Comparison of ENCODE assay signal across 15 cellular contexts in genomic region chr3:4587061-4587837, GRCh38.
DNase-seq lines count a peak whose midpoint lies in the region; ATAC-seq and TF ChIP-seq lines count a peak whose summit lies in the region.
"Had no signal": no experiment of that assay in that cellular context is flagged by ENCODE, and none has a peak within 500 bp of the region (broad histone marks: within the 10 kb centered on the region; RNA-seq: fewer than 3 reads in every experiment).

No MANE protein-coding gene starts in this region.

- no peaks in the 10 kb centered on the region for H3K36me3 Mint-ChIP-seq in activated T-cell treated with anti-CD3 and anti-CD28 coated beads, Interleukin-2, amount 50 U/mL, for 24 hours (ENCODE audit: low read depth)
- peaks cover 2% of the 10 kb centered on the region for H3K36me3 Mint-ChIP-seq in activated T-cell treated with anti-CD3 and anti-CD28 coated beads, Interleukin-2, amount 50 U/mL, for 4 hours (ENCODE audit: insufficient read depth)
- peaks cover 0 to 22% of the 10 kb centered on the region in 2 donors for H3K36me3 Mint-ChIP-seq in CD4-positive, alpha-beta memory T cell
- H3K36me3 Mint-ChIP-seq: brain had no signal

- peaks cover 75% of the 10 kb centered on the region for H3K4me1 Mint-ChIP-seq in activated T-cell treated with anti-CD3 and anti-CD28 coated beads, Interleukin-2, amount 50 U/mL, for 24 hours (ENCODE audit: low read depth)
- H3K4me1 Mint-ChIP-seq in activated T-cell treated with anti-CD3 and anti-CD28 coated beads, Interleukin-2, amount 50 U/mL, for 4 hours (ENCODE audit: low read depth) = peaks cover 70% of the 10 kb centered on the region
- H3K4me1 Mint-ChIP-seq in CD4-positive, alpha-beta memory T cell = peaks cover 42 to 84% (median 58%) of the 10 kb centered on the region in 4 donors

- H3K4me1 ChIP-seq in CD4-positive, alpha-beta memory T cell (ENCODE audit: insufficient read depth, low read length) = peaks cover 63% of the 10 kb centered on the region
- H3K4me1 ChIP-seq: psoas muscle had no signal

- no peak for ATAC-seq in activated T-cell treated with anti-CD3 and anti-CD28 coated beads, Interleukin-2, amount 50 U/mL, for 4 hours
- peak; percentile 53 for ATAC-seq in HG03039 (IDR thresholded peaks at IDR 0.05; ENCODE audit: unreplicated experiment)
- ATAC-seq in stimulated activated naive CD8-positive, alpha-beta T cell treated with anti-CD3 and anti-CD28 coated beads, Interleukin-15, Interleukin-2, amounts not matched to agents 100 U/mL and 50 U/mL, for 24 hours = peak; percentile 63
- no peak for ATAC-seq in HG03565 (IDR thresholded peaks at IDR 0.05; ENCODE audit: unreplicated experiment)
- ATAC-seq: left colon, psoas muscle had no signal

- no peaks in the 10 kb centered on the region for H3K9me3 ChIP-seq in CD4-positive, alpha-beta memory T cell (ENCODE audit: control insufficient read depth in 1 of 2, low read length in 2 of 2)
- H3K9me3 ChIP-seq: psoas muscle had no signal

- POLR2A ChIA-PET in CD4-positive, alpha-beta memory T cell (lab: Charles Lee; ENCODE audit: partially characterized antibody) = no interaction called here

- H3K9me3 Mint-ChIP-seq in activated T-cell treated with anti-CD3 and anti-CD28 coated beads, Interleukin-2, amount 50 U/mL, for 24 hours = peaks cover 4% of the 10 kb centered on the region
- H3K9me3 Mint-ChIP-seq in activated T-cell treated with anti-CD3 and anti-CD28 coated beads, Interleukin-2, amount 50 U/mL, for 4 hours = no peaks in the 10 kb centered on the region
- no peaks in the 10 kb centered on the region for H3K9me3 Mint-ChIP-seq in CD4-positive, alpha-beta memory T cell

- DNase-seq in activated T-cell treated with anti-CD3 and anti-CD28 coated beads, Interleukin-2, amount 50 U/mL, for 24 hours = no peak
- DNase-seq in activated T-cell treated with anti-CD3 and anti-CD28 coated beads, Interleukin-2, amount 50 U/mL, for 4 hours = no peak
- DNase-seq in fibroblast of mammary gland (ENCODE audit: low read depth) = peak; percentile 45
- no peak for DNase-seq in stimulated activated naive CD8-positive, alpha-beta T cell treated with anti-CD3 and anti-CD28 coated beads, Interleukin-15, Interleukin-2, amounts not matched to agents 100 U/mL and 50 U/mL, for 24 hours
- no peak for DNase-seq in CD4-positive, alpha-beta memory T cell
- DNase-seq in C1 segment of cervical spinal cord (lab: John Stamatoyannopoulos, UW) = no peak
- DNase-seq: activated CD4-positive, CD25-positive, alpha-beta regulatory T cell; activated effector memory CD4-positive, alpha-beta T cell treated with Interleukin-2 at 50 U/mL for 16 hours; left colon; MM.1S; NCI-H2081 treated with DMSO at 0.1 percent for 48 hours; psoas muscle had no signal

- H3K36me3 ChIP-seq in CD4-positive, alpha-beta memory T cell (ENCODE audit: insufficient read depth, low read length) = no peaks in the 10 kb centered on the region

- intact Hi-C loops in CD4-positive, alpha-beta memory T cell (cut with micrococcal nuclease) = no loop called here

- no peak overlapping the region for H3K4me3 ChIP-seq in fibroblast of mammary gland (ENCODE audit: control insufficient read depth, low read depth, low read length)
- H3K4me3 ChIP-seq in CD4-positive, alpha-beta memory T cell (ENCODE audit: low read length in 2 of 2) = no peak overlapping the region
- H3K4me3 ChIP-seq: psoas muscle had no signal

- H3K27ac Mint-ChIP-seq in activated T-cell treated with anti-CD3 and anti-CD28 coated beads, Interleukin-2, amount 50 U/mL, for 24 hours = peak overlapping the region; percentile 26
- H3K27ac Mint-ChIP-seq in CD4-positive, alpha-beta memory T cell = peak overlapping the region in 3 of 7 donors; percentile 42 to 87 (median 43)

- no peak for TF ChIP-seq CTCF in fibroblast of mammary gland (conservative IDR thresholded peaks at IDR 0.05; ENCODE audit: control insufficient read depth, insufficient read depth, low read depth, low read length)

- no peaks in the 10 kb centered on the region for H3K27me3 ChIP-seq in CD4-positive, alpha-beta memory T cell (ENCODE audit: insufficient read depth, low read length)

- no peaks in the 10 kb centered on the region for H3K27me3 Mint-ChIP-seq in activated T-cell treated with anti-CD3 and anti-CD28 coated beads, Interleukin-2, amount 50 U/mL, for 24 hours
- no peaks in the 10 kb centered on the region for H3K27me3 Mint-ChIP-seq in activated T-cell treated with anti-CD3 and anti-CD28 coated beads, Interleukin-2, amount 50 U/mL, for 4 hours (ENCODE audit: low read depth)
- no peaks in the 10 kb centered on the region for H3K27me3 Mint-ChIP-seq in CD4-positive, alpha-beta memory T cell
- H3K27me3 Mint-ChIP-seq: brain had no signal

- H3K4me3 Mint-ChIP-seq in activated T-cell treated with anti-CD3 and anti-CD28 coated beads, Interleukin-2, amount 50 U/mL, for 24 hours = no peak overlapping the region
- no peak overlapping the region for H3K4me3 Mint-ChIP-seq in activated T-cell treated with anti-CD3 and anti-CD28 coated beads, Interleukin-2, amount 50 U/mL, for 4 hours
- H3K4me3 Mint-ChIP-seq in CD4-positive, alpha-beta memory T cell = peak overlapping the region in 3 of 8 donors; percentile 3 to 65 (median 30)
- H3K4me3 Mint-ChIP-seq: brain had no signal

- H3K27ac ChIP-seq in CD4-positive, alpha-beta memory T cell (ENCODE audit: low read depth, low read length) = no peak overlapping the region
- H3K27ac ChIP-seq: psoas muscle had no signal

- CTCF ChIA-PET in CD4-positive, alpha-beta memory T cell (lab: Charles Lee; ENCODE audit: partially characterized antibody) = interaction anchor here (1.6 to 1.7 kb wide), 2 partner anchors 46 to 236 kb away, joined by 5 to 7 read pairs; no protein-coding TSS in a partner anchor

Comparison
In these comparisons a context has a peak if more than half of its experiments do, and no peak if none do; other contexts are left out.
1. ATAC-seq: peak in HG03039 (single experiment) and stimulated activated naive CD8-positive, alpha-beta T cell treated with anti-CD3 and anti-CD28 coated beads, Interleukin-15, Interleukin-2, amounts not matched to agents 100 U/mL and 50 U/mL, for 24 hours (single experiment); none in activated T-cell treated with anti-CD3 and anti-CD28 coated beads, Interleukin-2, amount 50 U/mL, for 4 hours (0 of 2) and HG03565 (single experiment).